21 cellular contexts compared by ENCODE assay signal in the genomic region with DNA sequence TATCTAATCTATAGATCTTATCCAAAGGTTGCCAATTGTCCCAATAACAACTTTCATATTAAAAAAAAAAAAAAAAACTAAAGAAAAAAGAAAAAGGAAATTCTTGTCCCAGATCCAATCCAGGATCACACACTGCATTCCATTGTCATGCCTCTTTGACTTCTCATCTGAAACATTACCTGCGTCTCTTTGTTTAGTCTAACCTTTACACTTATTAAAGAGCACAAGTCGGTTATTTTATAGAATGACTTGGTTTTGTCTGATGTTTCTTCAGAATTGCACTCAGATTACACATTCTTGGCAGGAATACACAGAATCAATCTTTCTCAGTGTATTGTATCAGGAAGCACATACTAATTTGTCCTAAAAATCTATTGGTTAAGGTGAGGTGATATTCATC.
DNase-seq lines count a peak whose midpoint lies in the region; FAIRE-seq and TF ChIP-seq lines count a peak whose summit lies in the region.
"Had no signal": no experiment of that assay in that cellular context is flagged by ENCODE, and none has a peak within 500 bp of the region (broad histone marks: within the 10 kb centered on the region; RNA-seq: fewer than 3 reads in every experiment).

No MANE protein-coding gene starts in this region.

- intact Hi-C loops in MCF 10A (cut with micrococcal nuclease) = no loop called here
- intact Hi-C loops in breast epithelium (cut with DNase I; ENCODE audit: low total_unique reads) = no loop called here

- no peak for FAIRE-seq in urothelium cell line (lab: Jason Lieb, UNC)
- FAIRE-seq: A204.1, G401.6, GM12892, H54 had no signal

- no peaks in the 10 kb centered on the region for H3K9me3 ChIP-seq in breast epithelium
- H3K9me3 ChIP-seq in endodermal cell (ENCODE audit: control insufficient read depth, low read length) = no peaks in the 10 kb centered on the region
- H3K9me3 ChIP-seq: BLaER1, Caco-2, HAP-1 had no signal

- H3K27me3 ChIP-seq in breast epithelium = no peaks in the 10 kb centered on the region
- no peaks in the 10 kb centered on the region for H3K27me3 ChIP-seq in endodermal cell (ENCODE audit: control insufficient read depth, insufficient read depth, low read length, poor library complexity, severe bottlenecking)
- H3K27me3 ChIP-seq: BLaER1 had no signal

- no peak overlapping the region for H3K9ac ChIP-seq in endodermal cell (ENCODE audit: extremely low read depth, low read length, poor library complexity, severe bottlenecking)
- H3K9ac ChIP-seq: BLaER1 had no signal

- CTCF ChIA-PET in MCF 10A (lab: Yijun Ruan, JAX) = interaction anchor here (1.1 kb wide), 1 partner anchor 206 kb away, joined by 4 read pairs; no protein-coding TSS in a partner anchor

- H3K36me3 ChIP-seq in breast epithelium (no peaks in the 10 kb centered on the region), endodermal cell (ENCODE audit: control insufficient read depth, insufficient read depth, low read length) (no peaks in the 10 kb centered on the region)
- H3K36me3 ChIP-seq: BLaER1, HAP-1 had no signal

- H3K4me3 ChIP-seq in breast epithelium (no peak overlapping the region), endodermal cell (ENCODE audit: low read length) (no peak overlapping the region)
- H3K4me3 ChIP-seq: BLaER1, HAP-1 had no signal

- no peak for TF ChIP-seq POLR2A in breast epithelium (IDR thresholded peaks at IDR 0.05)

- BruUV-seq in MCF 10A (replicated peaks; lab: Mats Ljungman, UMichigan) = no TSS peak

- H3K4me1 ChIP-seq in breast epithelium (no peaks in the 10 kb centered on the region), endodermal cell (ENCODE audit: control insufficient read depth, insufficient read depth, low read length) (peaks cover 9% of the 10 kb centered on the region)
- H3K4me1 ChIP-seq: BLaER1, Caco-2, HAP-1 had no signal

- H3K4me3 Mint-ChIP-seq in MCF 10A (ENCODE audit: unreplicated experiment) = no peak overlapping the region
- H3K4me3 Mint-ChIP-seq in HFFc6 = no peak overlapping the region
- no peak overlapping the region for H3K4me3 Mint-ChIP-seq in endodermal cell
- H3K4me3 Mint-ChIP-seq: B cell; CD4-positive, CD25-positive, alpha-beta regulatory T cell; CD8-positive, alpha-beta T cell had no signal

- peaks cover 13% of the 10 kb centered on the region for H3K4me1 Mint-ChIP-seq in MCF 10A (ENCODE audit: insufficient read depth, unreplicated experiment)
- no peaks in the 10 kb centered on the region for H3K4me1 Mint-ChIP-seq in HFFc6 (ENCODE audit: low read depth)
- H3K4me1 Mint-ChIP-seq in endodermal cell = peaks cover 28% of the 10 kb centered on the region
- H3K4me1 Mint-ChIP-seq: B cell; CD4-positive, CD25-positive, alpha-beta regulatory T cell had no signal

- H3K9me3 Mint-ChIP-seq in MCF 10A (ENCODE audit: unreplicated experiment) (no peaks in the 10 kb centered on the region), HFFc6 (peaks cover 18% of the 10 kb centered on the region), endodermal cell (no peaks in the 10 kb centered on the region)
- H3K9me3 Mint-ChIP-seq: CD4-positive, CD25-positive, alpha-beta regulatory T cell; CD8-positive, alpha-beta T cell had no signal

- no peaks in the 10 kb centered on the region for H3K27me3 Mint-ChIP-seq in MCF 10A (ENCODE audit: insufficient read depth, unreplicated experiment)
- H3K27me3 Mint-ChIP-seq in HFFc6 (ENCODE audit: insufficient read depth) = no peaks in the 10 kb centered on the region
- no peaks in the 10 kb centered on the region for H3K27me3 Mint-ChIP-seq in endodermal cell (ENCODE audit: insufficient read depth)
- H3K27me3 Mint-ChIP-seq: B cell had no signal

- POLR2A ChIA-PET in MCF 10A (lab: Yijun Ruan, JAX) = no interaction called here

- 92 to 98% methylated on average over 2 of the region's 2 CpGs for WGBS in endodermal cell (ENCODE audit: insufficient coverage in 1 of 2, insufficient read length in 1 of 2), 2 experiments

- TF ChIP-seq CTCF in MCF 10A (IDR thresholded peaks at IDR 0.05; ENCODE audit: unreplicated experiment) (no peak), breast epithelium (IDR thresholded peaks at IDR 0.05) (no peak), HFFc6 (IDR thresholded peaks at IDR 0.05) (no peak), endodermal cell (conservative IDR thresholded peaks at IDR 0.05) (no peak)

- peak overlapping the region; percentile 11 for H3K27ac Mint-ChIP-seq in MCF 10A (ENCODE audit: low read depth, unreplicated experiment)
- H3K27ac Mint-ChIP-seq in HFFc6 = no peak overlapping the region
- H3K27ac Mint-ChIP-seq in endodermal cell = no peak overlapping the region
- H3K27ac Mint-ChIP-seq: B cell; CD4-positive, CD25-positive, alpha-beta regulatory T cell; CD8-positive, alpha-beta T cell had no signal

- H3K36me3 Mint-ChIP-seq in MCF 10A (ENCODE audit: insufficient read depth, unreplicated experiment) = no peaks in the 10 kb centered on the region
- H3K36me3 Mint-ChIP-seq in HFFc6 (ENCODE audit: low read depth) = no peaks in the 10 kb centered on the region
- no peaks in the 10 kb centered on the region for H3K36me3 Mint-ChIP-seq in endodermal cell (ENCODE audit: low read depth)
- H3K36me3 Mint-ChIP-seq: CD4-positive, CD25-positive, alpha-beta regulatory T cell; CD8-positive, alpha-beta T cell had no signal

- no peak for DNase-seq in MCF 10A (ENCODE audit: unreplicated experiment)
- DNase-seq in breast epithelium (ENCODE audit: low spot score in 2 of 2) = no peak
- peak; percentile 35 for DNase-seq in kidney glomerular epithelial cell (lab: John Stamatoyannopoulos, UW)
- DNase-seq in urothelium cell line (ENCODE audit: low spot score) = peak; percentile 35
- no peak for DNase-seq in HFFc6
- DNase-seq in endodermal cell = no peak
- DNase-seq: Caco-2; CD4-positive, CD25-positive, alpha-beta regulatory T cell; CD8-positive, alpha-beta T cell; DMS153; DND-41; GOT3 had no signal

- no peak overlapping the region for H3K27ac ChIP-seq in breast epithelium
- no peak overlapping the region for H3K27ac ChIP-seq in endodermal cell (ENCODE audit: low read depth, low read length)
- H3K27ac ChIP-seq: 22Rv1, BLaER1, C4-2B had no signal

Comparison
In these comparisons a context has a peak if more than half of its experiments do, and no peak if none do; other contexts are left out.
1. DNase-seq: peak in kidney glomerular epithelial cell (single experiment) and urothelium cell line (single experiment); none in MCF 10A (single experiment), breast epithelium (0 of 2), HFFc6 (single experiment) and endodermal cell (single experiment).